Comparison of ENCODE assay signal across 8 cellular contexts in the genomic region with DNA sequence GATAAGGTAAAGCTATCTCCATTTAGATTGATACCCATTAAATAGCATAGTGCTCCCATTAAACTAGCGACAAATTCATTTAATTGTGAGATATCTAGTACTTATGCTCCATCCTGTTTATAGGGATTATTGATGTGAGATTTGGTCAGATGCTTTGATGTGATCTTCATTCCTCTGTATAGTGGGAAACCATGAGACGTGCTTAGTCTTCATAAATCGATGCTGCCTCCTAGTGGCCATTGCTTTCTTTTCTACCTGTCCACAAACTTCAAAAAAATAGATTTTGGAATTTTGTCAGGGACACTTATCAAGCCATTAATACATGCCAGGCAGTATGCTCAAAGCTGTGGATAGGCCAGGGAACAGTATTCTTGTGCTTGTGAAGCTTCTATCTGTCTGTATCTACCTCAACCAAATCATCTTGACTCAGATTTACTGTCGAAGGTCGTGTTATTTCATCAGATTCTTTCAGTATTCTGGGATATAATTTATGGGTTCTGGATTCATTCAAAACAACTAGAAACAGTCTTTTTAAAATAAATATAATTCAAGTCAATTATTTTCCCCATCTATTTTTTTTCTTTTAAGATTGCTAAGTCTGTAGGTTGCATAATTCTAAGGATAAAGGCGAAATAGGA. TPM values are rescaled to one million over a fixed set of nuclear protein-coding genes. Genes with fewer than 3 reads are reported as not detected.
A peak's percentile ranks its signal among the peaks of the same experiment; 100 is the strongest.
DNase-seq lines count a peak whose midpoint lies in the region; ATAC-seq and TF ChIP-seq lines count a peak whose summit lies in the region.

No MANE protein-coding gene starts in this region.

- H3K79me2 ChIP-seq in fibroblast of lung (ENCODE audit: control insufficient read depth, insufficient read depth, low read length), result no peaks in the 10 kb centered on the region

- H3K9me3 ChIP-seq in fibroblast of lung (ENCODE audit: control insufficient read depth, insufficient read depth, low read depth, low read length), result no peaks in the 10 kb centered on the region

- CTCF ChIA-PET in Calu3 (lab: Charles Lee), result no interaction called here

- H3K27ac Mint-ChIP-seq in Calu3 (ENCODE audit: unreplicated experiment) (no peak overlapping the region), neural crest cell (ENCODE audit: unreplicated experiment) (no peak overlapping the region)

- no peak overlapping the region for H3K27ac ChIP-seq in fibroblast of lung (ENCODE audit: insufficient read depth, low read length)

- no peaks in the 10 kb centered on the region for H3K9me3 Mint-ChIP-seq in Calu3 (ENCODE audit: low read depth, unreplicated experiment)
- no peaks in the 10 kb centered on the region for H3K9me3 Mint-ChIP-seq in neural crest cell

- H3K4me1 Mint-ChIP-seq in Calu3 (ENCODE audit: low read depth, unreplicated experiment), result no peaks in the 10 kb centered on the region
- H3K4me1 Mint-ChIP-seq in neural crest cell, result no peaks in the 10 kb centered on the region

- TF ChIP-seq CTCF in Calu3 (IDR thresholded peaks at IDR 0.05; ENCODE audit: unreplicated experiment) (peak; percentile 56), fibroblast of lung (conservative IDR thresholded peaks at IDR 0.05 in 1 of 2, IDR thresholded peaks at IDR 0.05 in 1 of 2; ENCODE audit: low read depth in 1 of 2, low read length in 2 of 2) (peak; percentile 79 to 81), neural crest cell (conservative IDR thresholded peaks at IDR 0.05) (peak; percentile 80)

- H3K4me3 Mint-ChIP-seq in Calu3 (ENCODE audit: low read depth, unreplicated experiment) (no peak overlapping the region), neural crest cell (no peak overlapping the region)

- no peaks in the 10 kb centered on the region for H4K20me1 ChIP-seq in fibroblast of lung (ENCODE audit: control insufficient read depth, extremely low read depth, insufficient read depth, low read length)

- no peaks in the 10 kb centered on the region for H3K4me1 ChIP-seq in fibroblast of lung (ENCODE audit: control insufficient read depth, extremely low read depth, insufficient read depth, low read length)

- no TSS peak for BruUV-seq in Calu3 (replicated peaks; lab: Mats Ljungman, UMichigan)

- H2AFZ ChIP-seq in fibroblast of lung (ENCODE audit: low read length), result no peak overlapping the region

- H3K9ac ChIP-seq in fibroblast of lung (ENCODE audit: insufficient read depth, low read length), result no peak overlapping the region

- no peaks in the 10 kb centered on the region for H3K36me3 ChIP-seq in fibroblast of lung (ENCODE audit: control insufficient read depth, insufficient read depth, low read length)

- H3K4me3 ChIP-seq in fibroblast of lung (replicated peaks in 1 of 4; ENCODE audit: control extremely low read depth in 1 of 4, insufficient read depth in 1 of 4, low read depth in 3 of 4, low read length in 4 of 4), result no peak overlapping the region

- intact Hi-C loops in Calu3 (cut with micrococcal nuclease; ENCODE audit: unreplicated experiment), result no loop called here

- peaks cover 5% of the 10 kb centered on the region for H3K36me3 Mint-ChIP-seq in Calu3 (ENCODE audit: insufficient read depth, unreplicated experiment)
- H3K36me3 Mint-ChIP-seq in neural crest cell (ENCODE audit: low read depth), result peaks cover 5% of the 10 kb centered on the region

- peak; percentile 75 for ATAC-seq in GM19328 (IDR thresholded peaks at IDR 0.05; ENCODE audit: unreplicated experiment)
- ATAC-seq in HG03280 (IDR thresholded peaks at IDR 0.05; ENCODE audit: unreplicated experiment), result peak; percentile 85

- H3K4me2 ChIP-seq in fibroblast of lung (ENCODE audit: extremely low read depth, insufficient read depth, low read length), result no peak overlapping the region

- no peaks in the 10 kb centered on the region for H3K27me3 Mint-ChIP-seq in Calu3 (ENCODE audit: unreplicated experiment)
- H3K27me3 Mint-ChIP-seq in neural crest cell (ENCODE audit: low read depth), result no peaks in the 10 kb centered on the region

- no peaks in the 10 kb centered on the region for H3K27me3 ChIP-seq in fibroblast of lung (ENCODE audit: control insufficient read depth, insufficient read depth, low read length)

- DNase-seq in Calu3 (peak; percentile 63), NCI-H345 (lab: John Stamatoyannopoulos, UW) (peak; percentile 48), fibroblast of lung (ENCODE audit: low read depth in 2 of 2) (peak; percentile 59 to 75), neural crest cell (ENCODE audit: low read depth, low spot score) (peak; percentile 60), foreskin melanocyte (no peak)
- DNase-seq in activated CD4-positive, alpha-beta T cell treated with anti-CD3 and anti-CD28 coated beads, Interleukin-2, amount 50 U/mL, for 4 hours, result peak; percentile 37 to 38

RNA-seq across cellular contexts. Expression of gene LSM8, which starts 12.0 kb away (rescaled TPM):
- total RNA-seq in Calu3 (2022), result 43.6 and 53.8 TPM in 2 replicates
- total RNA-seq in fibroblast of lung, result 36.8 and 39.5 TPM in 2 replicates
- polyA plus RNA-seq in fibroblast of lung, result 55.0 and 61.8 TPM in 2 replicates
- 24.7 and 28.4 TPM in 2 replicates for polyA plus RNA-seq in fibroblast of lung (2012)
- 16.6 and 25.4 TPM in 2 replicates for polyA minus RNA-seq in fibroblast of lung (ENCODE audit: low replicate concordance)
- total RNA-seq in neural crest cell, result 49.9 and 50.0 TPM in 2 replicates

RNA-seq across cellular contexts. Expression of gene ANKRD7, which starts 28.5 kb away (rescaled TPM):
- 0.42 TPM in 1 of 2 replicates, not detected in the other for total RNA-seq in Calu3 (2022)
- total RNA-seq in fibroblast of lung, result 2.3 and 2.8 TPM in 2 replicates
- polyA plus RNA-seq in fibroblast of lung, result 0.10 and 0.40 TPM in 2 replicates
- polyA plus RNA-seq in fibroblast of lung (2012), result 0.46 and 0.52 TPM in 2 replicates
- polyA minus RNA-seq in fibroblast of lung (ENCODE audit: low replicate concordance), result not detected in 2 replicates
- total RNA-seq in neural crest cell, result not detected in 2 replicates
